Comparison of ENCODE assay signal across 27 cellular contexts in genomic region chr7:86786376-86786775, GRCh38.
"Had no signal": no experiment of that assay in that cellular context is flagged by ENCODE, and none has a peak within 500 bp of the region (broad histone marks: within the 10 kb centered on the region; RNA-seq: fewer than 3 reads in every experiment).

No MANE protein-coding gene starts in this region.

- H3K36me3 ChIP-seq: breast epithelium, suprapubic skin, tibial nerve, WERI-Rb-1 had no signal

- H3K9me3 ChIP-seq: breast epithelium, tibial nerve had no signal

- H3K4me1 ChIP-seq: breast epithelium, parathyroid adenoma, suprapubic skin, tibial nerve had no signal

- H3K9ac ChIP-seq: parathyroid adenoma had no signal

- FAIRE-seq: colon, endometrium, frontal cortex, islet of Langerhans, TTC549 had no signal

- H3K27ac ChIP-seq: breast epithelium, parathyroid adenoma, suprapubic skin, tibial nerve, WERI-Rb-1 had no signal

- ATAC-seq: left cardiac atrium; naive thymus-derived CD8-positive, alpha-beta T cell; right cardiac atrium had no signal

- DNase-seq: activated CD4-positive, alpha-beta memory T cell treated with anti-CD3 and anti-CD28 coated beads for 36 hours; activated CD4-positive, alpha-beta T cell treated with anti-CD3 and anti-CD28 coated beads, Interleukin-2, amount 10 ng/mL, durations not matched to agents 24 days and 14 days; activated CD4-positive, CD25-positive, alpha-beta regulatory T cell treated with anti-CD3 and anti-CD28 coated beads, Interleukin-2, amount 50 U/mL, for 72 hours; activated CD8-positive, alpha-beta memory T cell treated with anti-CD3 and anti-CD28 coated beads, Interleukin-2, amount 50 U/mL, for 4 hours; activated effector memory CD4-positive, alpha-beta T cell treated with anti-CD3 and anti-CD28 coated beads, Interleukin-2, amount 50 U/mL, for 16 hours; activated naive CD4-positive, alpha-beta T cell treated with anti-CD3 and anti-CD28 coated beads for 36 hours; activated naive CD8-positive, alpha-beta T cell treated with anti-CD3 and anti-CD28 coated beads for 36 hours; activated T-cell treated with anti-CD3 and anti-CD28 coated beads, Interleukin-2, amount 50 U/mL, for 1 hour; effector CD8-positive, alpha-beta T cell; left cardiac atrium; midbrain; naive thymus-derived CD8-positive, alpha-beta T cell; occipital lobe; stimulated activated naive CD4-positive, alpha-beta T cell; SW 1271; T-helper 9 cell; WERI-Rb-1 had no signal

- H2AFZ ChIP-seq: parathyroid adenoma had no signal

- H3K4me3 ChIP-seq: breast epithelium, suprapubic skin, tibial nerve had no signal

- H3K27me3 ChIP-seq: breast epithelium, suprapubic skin, tibial nerve had no signal
